Comparison of ENCODE assay signal across 9 cellular contexts in the genomic region with DNA sequence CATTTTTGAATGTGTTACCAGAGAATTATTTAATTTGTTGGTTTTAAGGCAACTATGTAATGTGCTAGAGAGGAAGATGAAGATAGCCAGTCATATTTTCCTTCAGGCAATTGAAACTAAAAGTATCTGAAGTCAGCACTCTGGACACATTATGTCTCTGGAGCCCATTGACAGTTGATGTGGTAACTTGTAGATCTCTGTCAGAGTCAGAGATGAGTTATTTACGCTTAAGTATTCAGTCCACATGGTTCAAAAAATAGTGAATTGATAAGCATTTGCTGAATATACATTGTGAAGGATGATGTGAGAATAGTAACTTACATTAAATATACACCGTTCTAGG. TPM values are rescaled to one million over a fixed set of nuclear protein-coding genes. Genes with fewer than 3 reads are reported as not detected.
DNase-seq lines count a peak whose midpoint lies in the region; ATAC-seq, FAIRE-seq and TF ChIP-seq lines count a peak whose summit lies in the region.
"Had no signal": no experiment of that assay in that cellular context is flagged by ENCODE, and none has a peak within 500 bp of the region (broad histone marks: within the 10 kb centered on the region; RNA-seq: fewer than 3 reads in every experiment).

No MANE protein-coding gene starts in this region.

- H3K9ac ChIP-seq in Loucy (ENCODE audit: low read depth, low read length, poor library complexity, severe bottlenecking), result peak overlapping the region; percentile 52
- peak overlapping the region; percentile 27 for H3K9ac ChIP-seq in mammary epithelial cell (ENCODE audit: insufficient read depth, low read length)

- peaks cover 8% of the 10 kb centered on the region for H3K36me3 ChIP-seq in CD4-positive, CD25-positive, alpha-beta regulatory T cell (ENCODE audit: control insufficient read depth, insufficient read depth, low read length)
- H3K36me3 ChIP-seq in Loucy (ENCODE audit: insufficient read depth, low read length) (peaks cover 17% of the 10 kb centered on the region; the same call in 1 of the 2 replicates), mammary epithelial cell (ENCODE audit: insufficient read depth, low read length) (peaks cover 5% of the 10 kb centered on the region)

- peak in 1 of 3 donors; percentile 65 for DNase-seq in CD4-positive, CD25-positive, alpha-beta regulatory T cell
- DNase-seq in mammary epithelial cell (peak; percentile 16), naive B cell (no peak), germinal center (ENCODE audit: low spot score) (no peak), H4 (ENCODE audit: low spot score) (no peak), RCC 7860 (ENCODE audit: low spot score) (no peak)

- 0 out of 2 replicates have a peak, but pooled peaks cover 3% of the 10 kb centered on the region for H3F3A ChIP-seq in Loucy (ENCODE audit: low read depth)

- peaks cover 44% of the 10 kb centered on the region for H3K4me1 ChIP-seq in CD4-positive, CD25-positive, alpha-beta regulatory T cell (ENCODE audit: control insufficient read depth, insufficient read depth, low read length, poor library complexity, severe bottlenecking)
- H3K4me1 ChIP-seq in Loucy (ENCODE audit: insufficient read depth, low read length, poor library complexity, severe bottlenecking), result peaks cover 40% of the 10 kb centered on the region
- peaks cover 23% of the 10 kb centered on the region for H3K4me1 ChIP-seq in mammary epithelial cell (ENCODE audit: insufficient read depth, low read length)

- H3K9me3 Mint-ChIP-seq in CD4-positive, CD25-positive, alpha-beta regulatory T cell, result peaks cover 0 to 2% (median 0%) of the 10 kb centered on the region in 7 donors
- no peaks in the 10 kb centered on the region for H3K9me3 Mint-ChIP-seq in naive B cell

- H3K9me2 ChIP-seq in Loucy (replicated peaks; ENCODE audit: low read depth, low read length), result no peaks in the 10 kb centered on the region

- H3K79me2 ChIP-seq in Loucy (ENCODE audit: insufficient read depth, low read length) (peaks cover 64% of the 10 kb centered on the region), mammary epithelial cell (ENCODE audit: insufficient read depth, low read length) (peaks cover 53% of the 10 kb centered on the region)

- 97% methylated on average over 2 of the region's 2 CpGs for whole genome bisulfite sequencing in mammary epithelial cell (ENCODE audit: low coverage, missing lambda C conversion rate)

- ATAC-seq in CD4-positive, CD25-positive, alpha-beta regulatory T cell (ENCODE audit: low read depth in 2 of 2), result no peak
- ATAC-seq in naive B cell (ENCODE audit: low read depth in 2 of 2) (no peak), GM19463 (IDR thresholded peaks at IDR 0.05; ENCODE audit: unreplicated experiment) (no peak)

- H4K20me1 ChIP-seq in Loucy (ENCODE audit: insufficient read depth, low read length, poor library complexity, severe bottlenecking) (peaks cover 58% of the 10 kb centered on the region), mammary epithelial cell (ENCODE audit: insufficient read depth, low read length) (no peaks in the 10 kb centered on the region)

- peaks cover 3% of the 10 kb centered on the region for H3K27me3 ChIP-seq in CD4-positive, CD25-positive, alpha-beta regulatory T cell (ENCODE audit: control insufficient read depth, insufficient read depth, low read length)
- no peaks in the 10 kb centered on the region for H3K27me3 ChIP-seq in Loucy (ENCODE audit: insufficient read depth, low read length, poor library complexity, severe bottlenecking)
- H3K27me3 ChIP-seq in mammary epithelial cell (ENCODE audit: insufficient read depth, low read length), result no peaks in the 10 kb centered on the region
- H3K27me3 ChIP-seq: foreskin keratinocyte had no signal

- no peak overlapping the region for H2AFZ ChIP-seq in Loucy (ENCODE audit: low read length)
- no peak overlapping the region for H2AFZ ChIP-seq in mammary epithelial cell (ENCODE audit: low read depth, low read length)

- peak overlapping the region; percentile 91 for H3K4me3 ChIP-seq in CD4-positive, CD25-positive, alpha-beta regulatory T cell (ENCODE audit: low read depth, low read length)
- peak overlapping the region; percentile 95 for H3K4me3 ChIP-seq in Loucy (ENCODE audit: low read length, poor library complexity, severe bottlenecking)
- H3K4me3 ChIP-seq in mammary epithelial cell (replicated peaks in 1 of 3; ENCODE audit: insufficient read depth in 1 of 3, low read depth in 2 of 3, low read length in 3 of 3), result peak overlapping the region; percentile 22 to 44 (median 27)

- peak overlapping the region; percentile 95 to 99 (median 97) for H3K27ac Mint-ChIP-seq in CD4-positive, CD25-positive, alpha-beta regulatory T cell
- peak overlapping the region in 2 of 6 donors; percentile 54 to 98 for H3K27ac Mint-ChIP-seq in naive B cell

- dilution Hi-C loops in mammary epithelial cell (cut with HindIII; ENCODE audit: low sequenced_read_pairs), result no loop called here

- no peak for FAIRE-seq in RCC 7860 (lab: Jason Lieb, UNC)

- peaks cover 27 to 52% (median 40%) of the 10 kb centered on the region in 4 donors for H3K4me1 Mint-ChIP-seq in CD4-positive, CD25-positive, alpha-beta regulatory T cell
- peaks cover 18 to 36% (median 28%) of the 10 kb centered on the region in 3 donors for H3K4me1 Mint-ChIP-seq in naive B cell

- in situ Hi-C loops in mammary epithelial cell (cut with MboI; ENCODE audit: low sequenced_read_pairs in 2 of 2), result no loop called here

- H3K27ac ChIP-seq in CD4-positive, CD25-positive, alpha-beta regulatory T cell (ENCODE audit: insufficient read depth, low read length, poor library complexity, severe bottlenecking), result peak overlapping the region; percentile 91
- H3K27ac ChIP-seq in mammary epithelial cell (ENCODE audit: insufficient read depth, low read depth, low read length), result no peak overlapping the region
- H3K27ac ChIP-seq: foreskin keratinocyte had no signal

- H3K4me2 ChIP-seq in Loucy (ENCODE audit: low read depth, low read length, poor library complexity, severe bottlenecking) (peak overlapping the region; percentile 95), mammary epithelial cell (ENCODE audit: insufficient read depth, low read depth, low read length) (peak overlapping the region; percentile 90)

- H3K9me3 ChIP-seq in CD4-positive, CD25-positive, alpha-beta regulatory T cell (ENCODE audit: control insufficient read depth in 2 of 2, low read length in 2 of 2), result no peaks in the 10 kb centered on the region
- no peaks in the 10 kb centered on the region; the same call in 1 of the 2 replicates for H3K9me3 ChIP-seq in Loucy (ENCODE audit: insufficient read depth, low read depth, low read length)
- H3K9me3 ChIP-seq in mammary epithelial cell (replicated peaks; ENCODE audit: insufficient read depth, low read length), result no peaks in the 10 kb centered on the region

- BruUV-seq in mammary epithelial cell (replicated peaks; lab: Mats Ljungman, UMichigan), result TSS peak; percentile 19

- TF ChIP-seq CTCF in Loucy (conservative IDR thresholded peaks at IDR 0.05; ENCODE audit: low read length) (no peak), mammary epithelial cell (conservative IDR thresholded peaks at IDR 0.05 in 1 of 2, IDR thresholded peaks at IDR 0.05 in 1 of 2; ENCODE audit: extremely low read depth in 1 of 2, insufficient read depth in 1 of 2, low read depth in 1 of 2, low read length in 2 of 2) (no peak)

- H3K4me3 Mint-ChIP-seq in CD4-positive, CD25-positive, alpha-beta regulatory T cell, result peak overlapping the region; percentile 96 to 98 (median 98)
- peak overlapping the region in 5 of 8 donors; percentile 93 to 99 (median 97) for H3K4me3 Mint-ChIP-seq in naive B cell

- intact Hi-C loops in mammary epithelial cell (cut with micrococcal nuclease), result loop anchor here (1.0 kb wide), 1 partner anchor 33 kb away; no protein-coding TSS in a partner anchor

- CTCF ChIA-PET in mammary epithelial cell (lab: Charles Lee; ENCODE audit: low non-redundant PET), result no interaction called here

- peaks cover 11% of the 10 kb centered on the region for H3K36me3 Mint-ChIP-seq in CD4-positive, CD25-positive, alpha-beta regulatory T cell
- H3K36me3 Mint-ChIP-seq in naive B cell, result no peaks in the 10 kb centered on the region

- peaks cover 9% of the 10 kb centered on the region for H3K27me3 Mint-ChIP-seq in CD4-positive, CD25-positive, alpha-beta regulatory T cell
- H3K27me3 Mint-ChIP-seq in naive B cell, result no peaks in the 10 kb centered on the region

RNA-seq across cellular contexts. Expression of a gene that starts 2.1 kb away (rescaled TPM):
- 112 TPM for total RNA-seq in CD4-positive, CD25-positive, alpha-beta regulatory T cell
- 10 to 100 TPM; 11.0 to 15.1 (median 13.4) TPM for polyA plus RNA-seq in CD4-positive, CD25-positive, alpha-beta regulatory T cell
- total RNA-seq in mammary epithelial cell, result 10 to 100 TPM; 49.7 to 75.7 TPM
- polyA plus RNA-seq in mammary epithelial cell (12.7 TPM), naive B cell (ENCODE audit: low read depth in 6 of 6) (10 to 100 TPM in 2 of 6 donors, 1 to 10 TPM in 4; 4.2 to 13.8 (median 9.3) TPM)
- polyA minus RNA-seq in mammary epithelial cell, result 28.9 TPM
- total RNA-seq in H4 (2014; rRNA removed; shearing (Covaris generic)), result 24.1 and 37.3 TPM in 2 replicates

Comparison
In these comparisons a context has a peak if more than half of its experiments do, and no peak if none do; other contexts are left out.
1. H3K4me3 ChIP-seq: peak in every context shown above with its lines; median percentile 95 in Loucy; 91 in CD4-positive, CD25-positive, alpha-beta regulatory T cell; 27 in mammary epithelial cell.